ENCODE assay signal across 29 cellular contexts in genomic region chr5:155311721-155312120, GRCh38.
"Had no signal": no experiment of that assay in that cellular context is flagged by ENCODE, and none has a peak within 500 bp of the region (broad histone marks: within the 10 kb centered on the region; RNA-seq: fewer than 3 reads in every experiment).

No MANE protein-coding gene starts in this region.

- H3K27me3 Mint-ChIP-seq: stimulated activated memory B cell treated with anti-CD40 and anti-IgM and Interleukin-4, amounts not matched to agents 10 μg/mL and 1 μg/mL and 100 μg/mL, for 72 hours; stimulated activated naive B cell treated with anti-CD40 and anti-IgM and Interleukin-4, amounts not matched to agents 10 μg/mL and 1 μg/mL and 100 μg/mL, for 72 hours; stimulated activated naive CD8-positive, alpha-beta T cell treated with anti-CD3 and anti-CD28 coated beads, Interleukin-15, Interleukin-2, amounts not matched to agents 100 ng/mL and 50 ng/mL, for 24 hours; type B pancreatic cell had no signal

- H3K36me3 Mint-ChIP-seq: stimulated activated effector memory CD8-positive, alpha-beta T cell treated with anti-CD3 and anti-CD28 coated beads, Interleukin-12 subunit alpha, Interleukin-12 subunit beta, amount 100 ng/mL, for 72 hours; stimulated activated memory B cell treated with anti-CD40 and anti-IgM and Interleukin-4, amounts not matched to agents 10 μg/mL and 1 μg/mL and 100 μg/mL, for 72 hours; stimulated activated naive B cell treated with anti-CD40 and anti-IgM and Interleukin-4, amounts not matched to agents 10 μg/mL and 1 μg/mL and 100 μg/mL, for 72 hours; type B pancreatic cell had no signal

- H3K9me3 Mint-ChIP-seq: stimulated activated effector memory CD8-positive, alpha-beta T cell treated with anti-CD3 and anti-CD28 coated beads, Interleukin-12 subunit alpha, Interleukin-12 subunit beta, amount 100 ng/mL, for 72 hours; stimulated activated memory B cell treated with anti-CD40 and anti-IgM and Interleukin-4, amounts not matched to agents 10 μg/mL and 1 μg/mL and 100 μg/mL, for 72 hours; stimulated activated naive CD8-positive, alpha-beta T cell treated with anti-CD3 and anti-CD28 coated beads, Interleukin-15, Interleukin-2, amounts not matched to agents 100 ng/mL and 50 ng/mL, for 24 hours had no signal

- H3K27ac Mint-ChIP-seq: stimulated activated effector memory CD8-positive, alpha-beta T cell treated with anti-CD3 and anti-CD28 coated beads, Interleukin-12 subunit alpha, Interleukin-12 subunit beta, amount 100 ng/mL, for 72 hours; stimulated activated memory B cell treated with anti-CD40 and anti-IgM and Interleukin-4, amounts not matched to agents 10 μg/mL and 1 μg/mL and 100 μg/mL, for 72 hours; stimulated activated naive B cell treated with anti-CD40 and anti-IgM and Interleukin-4, amounts not matched to agents 10 μg/mL and 1 μg/mL and 100 μg/mL, for 72 hours; stimulated activated naive CD8-positive, alpha-beta T cell treated with anti-CD3 and anti-CD28 coated beads, Interleukin-15, amount 100 ng/mL, for 72 hours; stimulated activated naive CD8-positive, alpha-beta T cell treated with anti-CD3 and anti-CD28 coated beads, Interleukin-15, Interleukin-2, amounts not matched to agents 100 ng/mL and 50 ng/mL, for 24 hours; type B pancreatic cell had no signal

- H3K4me1 ChIP-seq: stomach, testis, thyroid gland, tibial artery, tibial nerve, transverse colon, upper lobe of left lung, upper lobe of right lung, uterus, vagina had no signal

- H3K27ac ChIP-seq: stomach, suprapubic skin, testis, thoracic aorta, thyroid gland, tibial artery, tibial nerve, transverse colon, upper lobe of left lung, upper lobe of right lung, uterus, vagina had no signal

- H3K4me3 ChIP-seq: stomach, suprapubic skin, testis, thoracic aorta, thyroid gland, tibial artery, tibial nerve, transverse colon, upper lobe of left lung, upper lobe of right lung, uterus, vagina had no signal

- H3K4me3 Mint-ChIP-seq: stimulated activated effector memory CD8-positive, alpha-beta T cell treated with anti-CD3 and anti-CD28 coated beads, Interleukin-12 subunit alpha, Interleukin-12 subunit beta, amount 100 ng/mL, for 72 hours; stimulated activated memory B cell treated with anti-CD40 and anti-IgM and Interleukin-4, amounts not matched to agents 10 μg/mL and 1 μg/mL and 100 μg/mL, for 72 hours; stimulated activated naive B cell treated with anti-CD40 and anti-IgM and Interleukin-4, amounts not matched to agents 10 μg/mL and 1 μg/mL and 100 μg/mL, for 72 hours; stimulated activated naive CD8-positive, alpha-beta T cell treated with anti-CD3 and anti-CD28 coated beads, Interleukin-15, amount 100 ng/mL, for 72 hours; stimulated activated naive CD8-positive, alpha-beta T cell treated with anti-CD3 and anti-CD28 coated beads, Interleukin-15, Interleukin-2, amounts not matched to agents 100 ng/mL and 50 ng/mL, for 24 hours; type B pancreatic cell had no signal

- FAIRE-seq: urothelium cell line had no signal

- DNase-seq: stimulated activated CD4-positive, alpha-beta T cell treated with anti-CD3 and anti-CD28 coated beads, Interleukin-2, amount 100 ng/mL, for 48 hours; stimulated activated CD4-positive, alpha-beta T cell treated with anti-CD3 and anti-CD28 coated beads, Interleukin-4, amount 100 ng/mL, for 1 hour; stimulated activated CD4-positive, alpha-beta T cell treated with anti-CD3 and anti-CD28 coated beads, Interleukin-4, amount 100 ng/mL, for 24 hours; stimulated activated CD4-positive, alpha-beta T cell treated with anti-CD3 and anti-CD28 coated beads, Interleukin-4, amount 100 ng/mL, for 4 hours; stimulated activated CD8-positive, alpha-beta memory T cell treated with anti-CD3 and anti-CD28 coated beads, Interleukin-4, amount 100 ng/mL, for 48 hours; stimulated activated naive B cell treated with anti-CD40 and anti-IgM and Interleukin-4, amounts not matched to agents 10 μg/mL and 1 μg/mL and 100 μg/mL, for 72 hours; stimulated activated naive CD4-positive, alpha-beta T cell; stimulated activated naive CD4-positive, alpha-beta T cell treated with Interleukin-2 at 50 U/mL for 16 hours; stimulated activated naive CD8-positive, alpha-beta T cell treated with anti-CD3 and anti-CD28 coated beads, Interleukin-15, amount 100 ng/mL, for 72 hours; stimulated activated naive CD8-positive, alpha-beta T cell treated with anti-CD3 and anti-CD28 coated beads, Interleukin-15, Interleukin-2, amounts not matched to agents 100 U/mL and 50 U/mL, for 24 hours; stomach; substantia nigra; testis; thyroid gland; tibial artery; transverse colon; trophoblast cell; upper lobe of left lung; upper lobe of right lung; uterus had no signal

- H3K9me3 ChIP-seq: stomach, suprapubic skin, testis, thoracic aorta, thyroid gland, tibial artery, tibial nerve, transverse colon, upper lobe of left lung, upper lobe of right lung, uterus, vagina had no signal

- H3K36me3 ChIP-seq: stomach, suprapubic skin, thoracic aorta, thyroid gland, tibial artery, tibial nerve, transverse colon, upper lobe of left lung, upper lobe of right lung, uterus, vagina had no signal

- H3K4me1 Mint-ChIP-seq: stimulated activated effector memory CD8-positive, alpha-beta T cell treated with anti-CD3 and anti-CD28 coated beads, Interleukin-12 subunit alpha, Interleukin-12 subunit beta, amount 100 ng/mL, for 72 hours; stimulated activated memory B cell treated with anti-CD40 and anti-IgM and Interleukin-4, amounts not matched to agents 10 μg/mL and 1 μg/mL and 100 μg/mL, for 72 hours; stimulated activated naive B cell treated with anti-CD40 and anti-IgM and Interleukin-4, amounts not matched to agents 10 μg/mL and 1 μg/mL and 100 μg/mL, for 72 hours; stimulated activated naive CD8-positive, alpha-beta T cell treated with anti-CD3 and anti-CD28 coated beads, Interleukin-15, amount 100 ng/mL, for 72 hours had no signal

- H3K27me3 ChIP-seq: stomach, suprapubic skin, testis, thyroid gland, tibial artery, tibial nerve, transverse colon, upper lobe of left lung, upper lobe of right lung, uterus, vagina had no signal
